11 cellular contexts compared by ENCODE assay signal in the genomic region with DNA sequence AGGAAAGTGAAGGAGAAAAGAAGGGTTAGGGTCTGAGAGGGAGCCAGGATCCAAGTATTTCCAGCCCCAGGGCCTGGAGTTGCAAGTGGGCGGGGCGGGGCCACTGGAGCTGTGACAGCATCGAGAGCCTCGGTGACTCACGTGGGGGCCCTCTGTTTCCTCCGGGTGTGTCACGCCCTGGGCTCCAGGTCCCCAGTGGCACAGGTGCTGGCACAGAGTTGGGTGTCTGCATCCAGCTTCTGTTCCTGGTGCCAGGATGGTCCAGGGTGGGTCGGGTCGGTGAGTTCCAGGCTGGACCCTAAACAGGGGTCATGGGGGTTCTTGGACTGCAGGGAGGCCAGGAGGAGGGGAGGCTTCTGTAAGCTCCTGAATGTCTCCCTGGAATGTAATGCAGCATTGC. TPM values are rescaled to one million over a fixed set of nuclear protein-coding genes. Genes with fewer than 3 reads are reported as not detected.
A peak's percentile ranks its signal among the peaks of the same experiment; 100 is the strongest.
DNase-seq lines count a peak whose midpoint lies in the region; ATAC-seq and TF ChIP-seq lines count a peak whose summit lies in the region.
"Had no signal": no experiment of that assay in that cellular context is flagged by ENCODE, and none has a peak within 500 bp of the region (broad histone marks: within the 10 kb centered on the region; RNA-seq: fewer than 3 reads in every experiment).

No MANE protein-coding gene starts in this region.

- intact Hi-C loops in activated naive CD4-positive, alpha-beta T cell treated with anti-CD3 and anti-CD28 coated beads for 36 hours (cut with micrococcal nuclease), result loop anchor here (5.0 to 10.0 kb wide), 4 partner anchors 146 to 806 kb away; a partner anchor contains a TSS

- H3K36me3 Mint-ChIP-seq in activated naive CD4-positive, alpha-beta T cell treated with anti-CD3 and anti-CD28 coated beads for 36 hours (ENCODE audit: low read depth), result no peaks in the 10 kb centered on the region
- H3K36me3 Mint-ChIP-seq in activated naive CD4-positive, alpha-beta T cell treated with anti-CD3 and anti-CD28 coated beads, Interleukin-2, amount 50 U/mL, for 72 hours, result peaks cover 0 to 4% of the 10 kb centered on the region in 2 donors

- peaks cover 26% of the 10 kb centered on the region for H3K4me1 Mint-ChIP-seq in activated naive CD4-positive, alpha-beta T cell treated with anti-CD3 and anti-CD28 coated beads for 36 hours (ENCODE audit: low read depth)

- no peak overlapping the region for H3K4me3 Mint-ChIP-seq in activated naive CD4-positive, alpha-beta T cell treated with anti-CD3 and anti-CD28 coated beads for 36 hours
- H3K4me3 Mint-ChIP-seq: effector memory CD8-positive, alpha-beta T cell had no signal

- peaks cover 48% of the 10 kb centered on the region for H3K27me3 Mint-ChIP-seq in activated naive CD4-positive, alpha-beta T cell treated with anti-CD3 and anti-CD28 coated beads for 36 hours (ENCODE audit: low read depth)

- TF ChIP-seq POLR2A in NB4 (IDR thresholded peaks at IDR 0.05; ENCODE audit: extremely low read depth, insufficient read length), result no peak

- H3K27ac Mint-ChIP-seq in activated naive CD4-positive, alpha-beta T cell treated with anti-CD3 and anti-CD28 coated beads for 36 hours, result no peak overlapping the region
- H3K27ac Mint-ChIP-seq in activated naive CD4-positive, alpha-beta T cell treated with anti-CD3 and anti-CD28 coated beads, Interleukin-2, amount 50 U/mL, for 72 hours, result no peak overlapping the region
- H3K27ac Mint-ChIP-seq: effector memory CD8-positive, alpha-beta T cell had no signal

- CTCF ChIA-PET in activated naive CD4-positive, alpha-beta T cell treated with anti-CD3 and anti-CD28 coated beads for 36 hours (lab: Charles Lee), result interaction anchor here (1.2 kb wide), 1 partner anchor 22 kb away, joined by 3 read pairs; no protein-coding TSS in a partner anchor

- no peaks in the 10 kb centered on the region for H3K9me3 Mint-ChIP-seq in activated naive CD4-positive, alpha-beta T cell treated with anti-CD3 and anti-CD28 coated beads for 36 hours
- H3K9me3 Mint-ChIP-seq in activated naive CD4-positive, alpha-beta T cell treated with anti-CD3 and anti-CD28 coated beads, Interleukin-2, amount 50 U/mL, for 72 hours, result no peaks in the 10 kb centered on the region
- H3K9me3 Mint-ChIP-seq: effector memory CD8-positive, alpha-beta T cell had no signal

- peak; percentile 51 for DNase-seq in activated naive CD4-positive, alpha-beta T cell treated with anti-CD3 and anti-CD28 coated beads for 36 hours
- DNase-seq in activated naive CD4-positive, alpha-beta T cell treated with anti-CD3 and anti-CD28 coated beads, Interleukin-2, amount 50 U/mL, for 72 hours (ENCODE audit: low spot score in 2 of 2), result no peak
- DNase-seq in NB4 (ENCODE audit: low read depth) (peak; percentile 17), SHP77 (lab: John Stamatoyannopoulos, UW) (no peak), NCI-H526 treated with DMSO at 0.1 percent for 48 hours (lab: John Stamatoyannopoulos, UW) (no peak)
- DNase-seq in activated naive CD4-positive, alpha-beta T cell treated with anti-CD3 and anti-CD28 coated beads, Interleukin-2, amount 50 U/mL, for 16 hours, result peak; percentile 57
- peak; percentile 56 for DNase-seq in stimulated activated CD4-positive, alpha-beta T cell treated with anti-CD3 and anti-CD28 coated beads, Interleukin-4, amount 100 ng/mL, for 24 hours
- DNase-seq: effector memory CD8-positive, alpha-beta T cell; NCI-H446 had no signal

- no peak for ATAC-seq in activated naive CD4-positive, alpha-beta T cell treated with anti-CD3 and anti-CD28 coated beads, Interleukin-2, amount 50 U/mL, for 72 hours
- no peak for ATAC-seq in HG03520 (IDR thresholded peaks at IDR 0.05; ENCODE audit: unreplicated experiment)
- ATAC-seq: effector memory CD8-positive, alpha-beta T cell had no signal

- TF ChIP-seq CTCF in NB4 (IDR thresholded peaks at IDR 0.05; ENCODE audit: low read depth, low read length), result no peak

- no peak overlapping the region for H3K4me3 ChIP-seq in NB4 (ENCODE audit: low read depth, low read length)
- H3K4me3 ChIP-seq: BLaER1 had no signal

RNA-seq across cellular contexts. Expression of a gene that starts 16.7 kb away (rescaled TPM):
- not detected for total RNA-seq in activated naive CD4-positive, alpha-beta T cell treated with anti-CD3 and anti-CD28 coated beads for 36 hours
- not detected for total RNA-seq in activated naive CD4-positive, alpha-beta T cell treated with anti-CD3 and anti-CD28 coated beads, Interleukin-2, amount 50 U/mL, for 72 hours

RNA-seq across cellular contexts. Expression of a gene that starts 44.8 kb away (rescaled TPM):
- total RNA-seq in activated naive CD4-positive, alpha-beta T cell treated with anti-CD3 and anti-CD28 coated beads for 36 hours, result 1 to 10 TPM; 2.6 to 2.8 TPM
- under 1 TPM; 0.77 to 0.99 TPM for total RNA-seq in activated naive CD4-positive, alpha-beta T cell treated with anti-CD3 and anti-CD28 coated beads, Interleukin-2, amount 50 U/mL, for 72 hours

Comparison
In these comparisons a context has a peak if more than half of its experiments do, and no peak if none do; other contexts are left out.
1. DNase-seq: peak in activated naive CD4-positive, alpha-beta T cell treated with anti-CD3 and anti-CD28 coated beads for 36 hours (single experiment), NB4 (single experiment), activated naive CD4-positive, alpha-beta T cell treated with anti-CD3 and anti-CD28 coated beads, Interleukin-2, amount 50 U/mL, for 16 hours (single experiment) and stimulated activated CD4-positive, alpha-beta T cell treated with anti-CD3 and anti-CD28 coated beads, Interleukin-4, amount 100 ng/mL, for 24 hours (single experiment); none in activated naive CD4-positive, alpha-beta T cell treated with anti-CD3 and anti-CD28 coated beads, Interleukin-2, amount 50 U/mL, for 72 hours (0 of 2), SHP77 (0 of 2) and NCI-H526 treated with DMSO at 0.1 percent for 48 hours (single experiment).